14 cellular contexts compared by ENCODE assay signal in the genomic region with DNA sequence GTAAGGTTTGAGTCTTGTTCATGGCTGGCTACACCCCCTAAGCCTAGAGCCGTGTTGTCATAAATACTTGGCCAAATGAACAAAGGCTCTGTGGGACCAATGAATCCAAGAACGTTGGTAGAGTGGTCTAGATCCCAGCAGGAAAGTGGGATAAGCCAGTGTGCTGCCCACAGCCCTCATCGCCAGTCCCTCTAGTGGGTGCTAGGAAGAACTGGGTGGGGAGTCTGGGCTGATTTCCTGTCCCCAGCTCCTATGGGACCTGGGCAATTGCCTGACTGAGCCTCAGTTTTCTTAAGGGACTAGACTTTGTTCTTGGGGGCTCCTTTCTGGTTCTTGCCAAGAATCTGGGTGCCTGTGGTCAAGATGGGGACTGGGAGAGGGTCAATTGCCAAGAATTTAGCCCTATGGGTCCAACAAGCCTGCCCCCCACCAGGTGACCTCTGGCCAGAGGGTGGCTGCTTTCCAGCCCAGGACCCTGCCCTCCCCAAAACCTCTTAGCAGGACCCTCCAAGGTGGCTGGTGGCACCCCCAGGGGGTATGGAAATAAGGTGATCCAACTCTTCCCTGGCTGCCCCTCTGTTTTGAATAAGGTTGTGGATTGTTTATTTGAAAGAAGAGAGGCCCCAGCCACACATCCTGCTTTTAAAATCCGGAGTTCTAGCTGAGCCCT. TPM values are rescaled to one million over a fixed set of nuclear protein-coding genes. Genes with fewer than 3 reads are reported as not detected.
DNase-seq lines count a peak whose midpoint lies in the region; ATAC-seq and TF ChIP-seq lines count a peak whose summit lies in the region.
"Had no signal": no experiment of that assay in that cellular context is flagged by ENCODE, and none has a peak within 500 bp of the region (broad histone marks: within the 10 kb centered on the region; RNA-seq: fewer than 3 reads in every experiment).

No MANE protein-coding gene starts in this region.

- H3K36me3 ChIP-seq in adipocyte (ENCODE audit: control insufficient read depth, insufficient read depth, low read length, severe bottlenecking), result peaks cover 22% of the 10 kb centered on the region
- no peaks in the 10 kb centered on the region for H3K36me3 ChIP-seq in liver (ENCODE audit: control insufficient read depth in 4 of 4, insufficient read depth in 3 of 4, low read depth in 1 of 4, low read length in 3 of 4)
- no peaks in the 10 kb centered on the region for H3K36me3 ChIP-seq in suprapubic skin
- H3K36me3 ChIP-seq: colonic mucosa, neutrophil, Peyer's patch had no signal

- no peak for ATAC-seq in CD4-positive, alpha-beta T cell (ENCODE audit: poor library complexity)

- H3K9ac ChIP-seq in adipocyte (ENCODE audit: low read length) (peak overlapping the region; percentile 74), liver (ENCODE audit: low read depth in 1 of 2, low read length in 2 of 2) (no peak overlapping the region)

- no peaks in the 10 kb centered on the region for H3K4me1 Mint-ChIP-seq in glutamatergic neuron (ENCODE audit: low read depth, unreplicated experiment)
- no peaks in the 10 kb centered on the region for H3K4me1 Mint-ChIP-seq in CD4-positive, alpha-beta T cell (ENCODE audit: low read depth)
- H3K4me1 Mint-ChIP-seq: activated naive CD4-positive, alpha-beta T cell treated with anti-CD3 and anti-CD28 coated beads, Interleukin-2, amount 50 U/mL, for 24 hours had no signal

- CTCF ChIA-PET in CD4-positive, alpha-beta T cell (lab: Charles Lee), result no interaction called here

- H3K4me1 ChIP-seq in adipocyte (ENCODE audit: control insufficient read depth, insufficient read depth, low read length) (peaks cover 86% of the 10 kb centered on the region), liver (ENCODE audit: control insufficient read depth in 4 of 4, insufficient read depth in 4 of 4, low read length in 3 of 4) (peaks cover 2 to 16% (median 12%) of the 10 kb centered on the region in 4 donors), suprapubic skin (peaks cover 36% of the 10 kb centered on the region)
- H3K4me1 ChIP-seq: colonic mucosa had no signal

- POLR2A ChIA-PET in CD4-positive, alpha-beta T cell (lab: Charles Lee), result no interaction called here

- DNase-seq in EH (ENCODE audit: low read depth) (peak; percentile 31), adipocyte (ENCODE audit: low read depth) (no peak), suprapubic skin (ENCODE audit: low spot score in 2 of 2) (no peak), glutamatergic neuron (no peak), D341Med (ENCODE audit: low spot score) (no peak), retina (no peak)
- DNase-seq in CD4-positive, alpha-beta T cell, result no peak
- DNase-seq: colonic mucosa; islet precursor cell; stimulated activated CD4-positive, alpha-beta T cell treated with anti-CD3 and anti-CD28 coated beads, Interleukin-2, amount 100 ng/mL, for 24 hours had no signal

- H3K9me3 ChIP-seq in adipocyte (ENCODE audit: control insufficient read depth, low read length) (no peaks in the 10 kb centered on the region), liver (ENCODE audit: control insufficient read depth in 4 of 4, low read length in 3 of 4) (no peaks in the 10 kb centered on the region), suprapubic skin (no peaks in the 10 kb centered on the region)
- H3K9me3 ChIP-seq in CD4-positive, alpha-beta T cell (ENCODE audit: control insufficient read depth, low read length), result no peaks in the 10 kb centered on the region
- H3K9me3 ChIP-seq: colonic mucosa, neutrophil, Peyer's patch had no signal

- WGBS in liver, result 76% methylated on average over 4 of the region's 4 CpGs
- 72% methylated on average over 3 of the region's 4 CpGs for WGBS in suprapubic skin

- H3K27me3 ChIP-seq in adipocyte (replicated peaks; ENCODE audit: control insufficient read depth, insufficient read depth, low read length) (no peaks in the 10 kb centered on the region), liver (ENCODE audit: control insufficient read depth in 4 of 4, insufficient read depth in 4 of 4, low read length in 3 of 4) (no peaks in the 10 kb centered on the region), suprapubic skin (no peaks in the 10 kb centered on the region)
- no peaks in the 10 kb centered on the region for H3K27me3 ChIP-seq in CD4-positive, alpha-beta T cell (ENCODE audit: control insufficient read depth, insufficient read depth, low read length)
- H3K27me3 ChIP-seq: colonic mucosa, neutrophil, Peyer's patch had no signal

- TF ChIP-seq CTCF in liver (IDR thresholded peaks at IDR 0.05; ENCODE audit: low read depth, low read length, missing input control) (no peak), suprapubic skin (IDR thresholded peaks at IDR 0.05) (no peak), glutamatergic neuron (IDR thresholded peaks at IDR 0.05; ENCODE audit: partially characterized antibody, unreplicated experiment) (no peak)
- no peak for TF ChIP-seq CTCF in CD4-positive, alpha-beta T cell (IDR thresholded peaks at IDR 0.05)

- no peak overlapping the region for H3K27ac Mint-ChIP-seq in glutamatergic neuron (ENCODE audit: unreplicated experiment)
- no peak overlapping the region for H3K27ac Mint-ChIP-seq in CD4-positive, alpha-beta T cell
- H3K27ac Mint-ChIP-seq: activated naive CD4-positive, alpha-beta T cell treated with anti-CD3 and anti-CD28 coated beads, Interleukin-2, amount 50 U/mL, for 24 hours had no signal

- H3K27ac ChIP-seq in liver (ENCODE audit: low read depth in 1 of 2, low read length in 2 of 2) (peak overlapping the region; percentile 11 to 70), suprapubic skin (peak overlapping the region; percentile 41)
- no peak overlapping the region for H3K27ac ChIP-seq in CD4-positive, alpha-beta T cell (ENCODE audit: low read depth, low read length)
- H3K27ac ChIP-seq: colonic mucosa, neutrophil had no signal

- H3K4me3 ChIP-seq in adipocyte (ENCODE audit: low read length), result peak overlapping the region; percentile 8
- H3K4me3 ChIP-seq in liver (ENCODE audit: low read depth in 1 of 3, low read length in 3 of 3), result no peak overlapping the region
- no peak overlapping the region for H3K4me3 ChIP-seq in suprapubic skin
- H3K4me3 ChIP-seq: colonic mucosa, Peyer's patch had no signal

- H3K9me3 Mint-ChIP-seq in glutamatergic neuron (ENCODE audit: unreplicated experiment), result no peaks in the 10 kb centered on the region
- no peaks in the 10 kb centered on the region for H3K9me3 Mint-ChIP-seq in CD4-positive, alpha-beta T cell
- H3K9me3 Mint-ChIP-seq: activated naive CD4-positive, alpha-beta T cell treated with anti-CD3 and anti-CD28 coated beads, Interleukin-2, amount 50 U/mL, for 24 hours had no signal

- no peak overlapping the region for H3K4me3 Mint-ChIP-seq in glutamatergic neuron (ENCODE audit: unreplicated experiment)
- no peak overlapping the region for H3K4me3 Mint-ChIP-seq in CD4-positive, alpha-beta T cell
- H3K4me3 Mint-ChIP-seq: activated naive CD4-positive, alpha-beta T cell treated with anti-CD3 and anti-CD28 coated beads, Interleukin-2, amount 50 U/mL, for 24 hours had no signal

- no peaks in the 10 kb centered on the region for H3K36me3 Mint-ChIP-seq in glutamatergic neuron (ENCODE audit: unreplicated experiment)
- H3K36me3 Mint-ChIP-seq in CD4-positive, alpha-beta T cell (ENCODE audit: low read depth), result no peaks in the 10 kb centered on the region
- H3K36me3 Mint-ChIP-seq: activated naive CD4-positive, alpha-beta T cell treated with anti-CD3 and anti-CD28 coated beads, Interleukin-2, amount 50 U/mL, for 24 hours had no signal

- TF ChIP-seq POLR2A in suprapubic skin (IDR thresholded peaks at IDR 0.05), result no peak

- no peak for TF ChIP-seq EP300 in suprapubic skin (IDR thresholded peaks at IDR 0.05)

- no peak for TF ChIP-seq RAD21 in liver (IDR thresholded peaks at IDR 0.05)

- intact Hi-C loops in CD4-positive, alpha-beta T cell (cut with DNase I, micrococcal nuclease), result no loop called here

- H3K27me3 Mint-ChIP-seq in glutamatergic neuron (ENCODE audit: unreplicated experiment), result no peaks in the 10 kb centered on the region
- no peaks in the 10 kb centered on the region for H3K27me3 Mint-ChIP-seq in CD4-positive, alpha-beta T cell
- H3K27me3 Mint-ChIP-seq: activated naive CD4-positive, alpha-beta T cell treated with anti-CD3 and anti-CD28 coated beads, Interleukin-2, amount 50 U/mL, for 24 hours had no signal

TF ChIP-seq in liver, 16 proteins besides CTCF, POLR2A, EP300 and RAD21 (continues in another document):
- TF ChIP-seq, protein P1, sequence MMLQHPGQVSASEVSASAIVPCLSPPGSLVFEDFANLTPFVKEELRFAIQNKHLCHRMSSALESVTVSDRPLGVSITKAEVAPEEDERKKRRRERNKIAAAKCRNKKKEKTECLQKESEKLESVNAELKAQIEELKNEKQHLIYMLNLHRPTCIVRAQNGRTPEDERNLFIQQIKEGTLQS (IDR thresholded peaks at IDR 0.05), result no peak
- TF ChIP-seq JUND (IDR thresholded peaks at IDR 0.05) (no peak), HNF4G (IDR thresholded peaks at IDR 0.05) (no peak), HNF4A (conservative IDR thresholded peaks at IDR 0.05) (no peak)
- TF ChIP-seq, protein P2, sequence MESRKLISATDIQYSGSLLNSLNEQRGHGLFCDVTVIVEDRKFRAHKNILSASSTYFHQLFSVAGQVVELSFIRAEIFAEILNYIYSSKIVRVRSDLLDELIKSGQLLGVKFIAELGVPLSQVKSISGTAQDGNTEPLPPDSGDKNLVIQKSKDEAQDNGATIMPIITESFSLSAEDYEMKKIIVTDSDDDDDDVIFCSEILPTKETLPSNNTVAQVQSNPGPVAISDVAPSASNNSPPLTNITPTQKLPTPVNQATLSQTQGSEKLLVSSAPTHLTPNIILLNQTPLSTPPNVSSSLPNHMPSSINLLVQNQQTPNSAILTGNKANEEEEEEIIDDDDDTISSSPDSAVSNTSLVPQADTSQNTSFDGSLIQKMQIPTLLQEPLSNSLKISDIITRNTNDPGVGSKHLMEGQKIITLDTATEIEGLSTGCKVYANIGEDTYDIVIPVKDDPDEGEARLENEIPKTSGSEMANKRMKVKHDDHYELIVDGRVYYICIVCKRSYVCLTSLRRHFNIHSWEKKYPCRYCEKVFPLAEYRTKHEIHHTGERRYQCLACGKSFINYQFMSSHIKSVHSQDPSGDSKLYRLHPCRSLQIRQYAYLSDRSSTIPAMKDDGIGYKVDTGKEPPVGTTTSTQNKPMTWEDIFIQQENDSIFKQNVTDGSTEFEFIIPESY (IDR thresholded peaks at IDR 0.05), result no peak

RNA-seq across cellular contexts. Expression of a gene that starts 42.7 kb away (rescaled TPM):
- total RNA-seq in liver (10 to 100 TPM; 14.1 to 15.1 TPM), suprapubic skin (1 to 10 TPM; 2.9 to 7.0 (median 6.9) TPM), glutamatergic neuron (ENCODE audit: unreplicated experiment) (0.83 TPM)
- 1 to 10 TPM; 1.2 to 7.9 TPM for polyA plus RNA-seq in liver
- total RNA-seq in CD4-positive, alpha-beta T cell, result under 1 TPM; 0.59 to 0.69 TPM
